Comparison of ENCODE assay signal across 8 cellular contexts in the genomic region with DNA sequence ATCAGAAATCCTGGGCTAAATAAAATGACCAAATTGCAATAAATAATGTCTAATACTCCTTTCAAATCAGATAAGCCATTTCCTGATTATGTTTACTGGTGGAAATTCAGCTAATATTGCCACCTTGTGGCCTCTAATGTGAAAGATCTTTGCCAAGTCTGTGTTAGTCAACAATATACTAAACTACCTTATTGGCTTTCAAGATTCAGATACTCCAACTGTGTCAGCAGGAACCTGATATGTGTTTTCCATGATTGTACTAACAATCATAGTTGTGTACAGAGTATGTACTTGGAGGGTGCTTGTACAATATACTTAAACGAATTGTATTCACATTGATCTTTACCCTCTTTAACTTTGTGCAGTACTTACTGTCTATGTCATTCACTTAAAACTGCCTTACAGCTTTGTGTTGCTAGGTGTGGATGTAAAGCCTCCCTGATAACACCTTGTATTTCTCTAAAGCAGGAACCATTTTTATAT.
DNase-seq lines count a peak whose midpoint lies in the region; ATAC-seq and TF ChIP-seq lines count a peak whose summit lies in the region.

No MANE protein-coding gene starts in this region.

- H3K4me3 ChIP-seq in IMR-90 (ENCODE audit: insufficient read depth, low read depth, low read length) (no peak overlapping the region), OCI-LY3 (ENCODE audit: low read length) (peak overlapping the region; percentile 15; the same call in 1 of the 2 replicates), mesenchymal stem cell (ENCODE audit: insufficient read depth in 1 of 2, low read depth in 1 of 2, low read length in 2 of 2) (no peak overlapping the region), tibial artery (no peak overlapping the region)

- no peak overlapping the region for H2AFZ ChIP-seq in IMR-90 (replicated peaks; ENCODE audit: low read length, poor library complexity)
- H2AFZ ChIP-seq in OCI-LY3 (ENCODE audit: low read depth, low read length) = peak overlapping the region; percentile 97
- H2AFZ ChIP-seq in mesenchymal stem cell (ENCODE audit: low read depth, low read length) = no peak overlapping the region

- peak overlapping the region; percentile 90; the same call in 1 of the 2 replicates for H3K4me2 ChIP-seq in IMR-90 (ENCODE audit: low read depth, low read length)
- peak overlapping the region; percentile 54 for H3K4me2 ChIP-seq in OCI-LY3 (ENCODE audit: low read length)
- no peak overlapping the region for H3K4me2 ChIP-seq in mesenchymal stem cell (ENCODE audit: low read length, poor library complexity, severe bottlenecking)

- H4K8ac ChIP-seq in IMR-90 (ENCODE audit: low read depth in 2 of 2, low read length in 2 of 2) (no peak overlapping the region), mesenchymal stem cell (ENCODE audit: low read length) (no peak overlapping the region)

- H4K91ac ChIP-seq in IMR-90 (ENCODE audit: insufficient read depth, low read depth, low read length) (no peak overlapping the region), mesenchymal stem cell (ENCODE audit: low read length) (no peak overlapping the region)

- H3K4me3 Mint-ChIP-seq in activated CD8-positive, alpha-beta memory T cell treated with anti-CD3 and anti-CD28 coated beads, Interleukin-2, amount 10 ng/mL, durations not matched to agents 7 days and 5 days = no peak overlapping the region

- no peak overlapping the region for H2BK5ac ChIP-seq in IMR-90 (ENCODE audit: low read depth, low read length, poor library complexity, severe bottlenecking)
- no peak overlapping the region for H2BK5ac ChIP-seq in mesenchymal stem cell (ENCODE audit: low read depth, low read length, poor library complexity, severe bottlenecking)

- H2AK9ac ChIP-seq in IMR-90 (replicated peaks; ENCODE audit: low read depth, low read length, poor library complexity) = no peak overlapping the region

- H3K9ac ChIP-seq in IMR-90 (ENCODE audit: low read depth, low read length) (no peak overlapping the region), OCI-LY3 (ENCODE audit: low read length) (peak overlapping the region; percentile 25; the same call in 1 of the 2 replicates), mesenchymal stem cell (ENCODE audit: low read length) (peak overlapping the region; percentile 60)

- H3K27ac Mint-ChIP-seq in activated CD8-positive, alpha-beta memory T cell treated with anti-CD3 and anti-CD28 coated beads, Interleukin-2, amount 10 ng/mL, durations not matched to agents 7 days and 5 days = no peak overlapping the region

- WGBS in IMR-90 (ENCODE audit: extremely low coverage in 2 of 2, insufficient read length in 1 of 2), 2 experiments = no CpG with 5 or more reads among the region's 1 CpG
- WGBS in mesenchymal stem cell = no CpG with 5 or more reads among the region's 1 CpG

- H3K23ac ChIP-seq in IMR-90 (ENCODE audit: low read depth, low read length) (no peak overlapping the region), mesenchymal stem cell (ENCODE audit: low read length in 2 of 2) (no peak overlapping the region)

- H3K79me1 ChIP-seq in IMR-90 (ENCODE audit: low read depth in 1 of 2, low read length in 2 of 2) (no peaks in the 10 kb centered on the region), mesenchymal stem cell (replicated peaks; ENCODE audit: low read length, poor library complexity, severe bottlenecking) (no peaks in the 10 kb centered on the region)

- H3K9me3 ChIP-seq in IMR-90 (ENCODE audit: control insufficient read depth, insufficient read depth, low read length) (no peaks in the 10 kb centered on the region), OCI-LY3 (ENCODE audit: insufficient read depth, low read length) (no peaks in the 10 kb centered on the region), mesenchymal stem cell (ENCODE audit: control insufficient read depth, low read length) (no peaks in the 10 kb centered on the region), tibial artery (no peaks in the 10 kb centered on the region)

- dilution Hi-C loops in IMR-90 (cut with HindIII; ENCODE audit: low sequenced_read_pairs, unreplicated experiment) = no loop called here

- peak; percentile 51 for TF ChIP-seq CTCF in IMR-90 (conservative IDR thresholded peaks at IDR 0.05; ENCODE audit: low read depth, low read length)
- TF ChIP-seq CTCF in OCI-LY3 (IDR thresholded peaks at IDR 0.05; ENCODE audit: low read depth, low read length) = peak; percentile 73
- peak in 1 of 2 experiments; percentile 19 for TF ChIP-seq CTCF in tibial artery (IDR thresholded peaks at IDR 0.05)

- H3K14ac ChIP-seq in IMR-90 (replicated peaks; ENCODE audit: low read depth, low read length) (no peak overlapping the region), mesenchymal stem cell (ENCODE audit: low read length in 2 of 2) (no peak overlapping the region)

- H4K20me1 ChIP-seq in IMR-90 (ENCODE audit: insufficient read depth, low read length) = no peaks in the 10 kb centered on the region
- no peaks in the 10 kb centered on the region for H4K20me1 ChIP-seq in OCI-LY3 (ENCODE audit: insufficient read depth, low read length)

- TF ChIP-seq POLR2A in IMR-90 (IDR thresholded peaks at IDR 0.05; ENCODE audit: low read depth, low read length) = no peak

- peaks cover 3% of the 10 kb centered on the region for H3K27me3 Mint-ChIP-seq in activated CD8-positive, alpha-beta memory T cell treated with anti-CD3 and anti-CD28 coated beads, Interleukin-2, amount 10 ng/mL, durations not matched to agents 7 days and 5 days

- H3K9me1 ChIP-seq in IMR-90 (ENCODE audit: insufficient read depth, low read length) = no peaks in the 10 kb centered on the region

- POLR2A ChIA-PET in IMR-90 (lab: Charles Lee; ENCODE audit: unreplicated experiment) = no interaction called here

- H4K5ac ChIP-seq in IMR-90 (ENCODE audit: low read depth, low read length) = no peak overlapping the region

- TF ChIP-seq RAD21 in IMR-90 (IDR thresholded peaks at IDR 0.05; ENCODE audit: low read length) = peak; percentile 48

- ATAC-seq in activated CD8-positive, alpha-beta memory T cell treated with anti-CD3 and anti-CD28 coated beads, Interleukin-2, amount 10 ng/mL, durations not matched to agents 7 days and 5 days = peak; percentile 61
- ATAC-seq in GM21786 (IDR thresholded peaks at IDR 0.05; ENCODE audit: unreplicated experiment) (peak; percentile 41), IMR-90 (ENCODE audit: low read depth) (peak; percentile 35; the same call in 1 of the 2 replicates)

- H3K4ac ChIP-seq in IMR-90 (ENCODE audit: low read depth, low read length) (no peak overlapping the region), mesenchymal stem cell (ENCODE audit: low read depth in 1 of 2, low read length in 2 of 2) (no peak overlapping the region)

- H2AK5ac ChIP-seq in IMR-90 (ENCODE audit: low read depth, low read length) = no peak overlapping the region
- no peak overlapping the region for H2AK5ac ChIP-seq in mesenchymal stem cell (ENCODE audit: low read length, severe bottlenecking)

- no peak overlapping the region for H2BK12ac ChIP-seq in mesenchymal stem cell (ENCODE audit: low read length in 2 of 2)

- no peaks in the 10 kb centered on the region for H3K36me3 ChIP-seq in IMR-90 (ENCODE audit: control insufficient read depth, insufficient read depth, low read length)
- no peaks in the 10 kb centered on the region for H3K36me3 ChIP-seq in OCI-LY3 (replicated peaks; ENCODE audit: low read depth, low read length)
- no peaks in the 10 kb centered on the region for H3K36me3 ChIP-seq in mesenchymal stem cell (ENCODE audit: control insufficient read depth in 1 of 2, insufficient read depth in 2 of 2, low read depth in 1 of 2, low read length in 2 of 2)
- H3K36me3 ChIP-seq in tibial artery = no peaks in the 10 kb centered on the region

- H3K4me1 Mint-ChIP-seq in activated CD8-positive, alpha-beta memory T cell treated with anti-CD3 and anti-CD28 coated beads, Interleukin-2, amount 10 ng/mL, durations not matched to agents 7 days and 5 days = no peaks in the 10 kb centered on the region

- no peak overlapping the region for H2BK20ac ChIP-seq in IMR-90 (ENCODE audit: low read depth, low read length)

- H3K4me1 ChIP-seq in IMR-90 (ENCODE audit: control insufficient read depth, insufficient read depth, low read length) (no peaks in the 10 kb centered on the region), OCI-LY3 (ENCODE audit: low read length) (peaks cover 9% of the 10 kb centered on the region), mesenchymal stem cell (ENCODE audit: control insufficient read depth, insufficient read depth, low read depth, low read length) (no peaks in the 10 kb centered on the region), tibial artery (peaks cover 0 to 6% (median 0%) of the 10 kb centered on the region in 4 donors)

- intact Hi-C loops in IMR-90 (cut with micrococcal nuclease) (loop anchor here (1.0 to 5.0 kb wide), 4 partner anchors 229 to 1196 kb away; no protein-coding TSS in a partner anchor), tibial artery (cut with DNase I; ENCODE audit: low total_unique reads) (no loop called here)

- H3K36me3 Mint-ChIP-seq in activated CD8-positive, alpha-beta memory T cell treated with anti-CD3 and anti-CD28 coated beads, Interleukin-2, amount 10 ng/mL, durations not matched to agents 7 days and 5 days = no peaks in the 10 kb centered on the region

- no peak overlapping the region for H2BK120ac ChIP-seq in IMR-90 (ENCODE audit: low read depth, low read length)
- H2BK120ac ChIP-seq in mesenchymal stem cell (ENCODE audit: low read depth, low read length) = no peak overlapping the region

- no peak overlapping the region for H3K27ac ChIP-seq in IMR-90 (ENCODE audit: insufficient read depth, low read length)
- no peak overlapping the region; the same call in 1 of the 2 replicates for H3K27ac ChIP-seq in OCI-LY3 (ENCODE audit: low read length)
- no peak overlapping the region for H3K27ac ChIP-seq in mesenchymal stem cell (ENCODE audit: low read length, poor library complexity, severe bottlenecking)
- H3K27ac ChIP-seq in tibial artery = no peak overlapping the region

- H3K18ac ChIP-seq in IMR-90 (ENCODE audit: low read depth, low read length) (no peak overlapping the region), mesenchymal stem cell (ENCODE audit: low read depth in 1 of 2, low read length in 2 of 2) (no peak overlapping the region)

- no peaks in the 10 kb centered on the region for H3K79me2 ChIP-seq in OCI-LY3 (ENCODE audit: low read length)

- in situ Hi-C loops in IMR-90 (cut with MboI; ENCODE audit: low sequenced_read_pairs) = loop anchor here (5.0 kb wide), 1 partner anchor 419 kb away; no protein-coding TSS in a partner anchor

- no TSS peak for BruUV-seq in IMR-90 (replicated peaks; lab: Mats Ljungman, UMichigan)

- peaks cover 5% of the 10 kb centered on the region for H3K27me3 ChIP-seq in IMR-90 (ENCODE audit: control insufficient read depth, insufficient read depth, low read length)
- no peaks in the 10 kb centered on the region for H3K27me3 ChIP-seq in OCI-LY3 (ENCODE audit: low read depth, low read length)
- no peaks in the 10 kb centered on the region for H3K27me3 ChIP-seq in mesenchymal stem cell (ENCODE audit: control insufficient read depth in 1 of 2, insufficient read depth in 1 of 2, low read length in 2 of 2)
- no peaks in the 10 kb centered on the region for H3K27me3 ChIP-seq in tibial artery

- H3K9me3 Mint-ChIP-seq in activated CD8-positive, alpha-beta memory T cell treated with anti-CD3 and anti-CD28 coated beads, Interleukin-2, amount 10 ng/mL, durations not matched to agents 7 days and 5 days (ENCODE audit: low read depth) = no peaks in the 10 kb centered on the region

- CTCF ChIA-PET in activated CD8-positive, alpha-beta memory T cell treated with anti-CD3 and anti-CD28 coated beads, Interleukin-2, amount 10 ng/mL, durations not matched to agents 7 days and 5 days (lab: Charles Lee) = interaction anchor here (0.7 to 2.1 kb wide), 10 partner anchors 11 to 497 kb away, joined by 3 to 9 read pairs (median 3); partner anchors contain the start of gene TXNDC9
- CTCF ChIA-PET in IMR-90 (lab: Yijun Ruan, JAX) = interaction anchor here (1.0 to 2.9 kb wide), 5 partner anchors 11 to 421 kb away, joined by 3 to 20 read pairs (median 4); no protein-coding TSS in a partner anchor

- H3K56ac ChIP-seq in IMR-90 (ENCODE audit: extremely low read depth, insufficient read depth, low read length) = no peak overlapping the region

- H2BK15ac ChIP-seq in IMR-90 (ENCODE audit: low read depth, low read length) (no peak overlapping the region), mesenchymal stem cell (ENCODE audit: low read depth, poor library complexity, severe bottlenecking) (no peak overlapping the region)

- peak; percentile 44 for DNase-seq in activated CD8-positive, alpha-beta memory T cell treated with anti-CD3 and anti-CD28 coated beads, Interleukin-2, amount 10 ng/mL, durations not matched to agents 7 days and 5 days
- no peak for DNase-seq in activated CD8-positive, alpha-beta memory T cell treated with anti-CD3 and anti-CD28 coated beads for 24 hours
- DNase-seq in IMR-90 (peak; percentile 38), dermis microvascular lymphatic vessel endothelial cell (ENCODE audit: low read depth in 2 of 2) (peak; percentile 25 to 72), mesenchymal stem cell (peak; percentile 61), tibial artery (no peak)

Comparison
In these comparisons a context has a peak if more than half of its experiments do, and no peak if none do; other contexts are left out.
1. DNase-seq: peak in activated CD8-positive, alpha-beta memory T cell treated with anti-CD3 and anti-CD28 coated beads, Interleukin-2, amount 10 ng/mL, durations not matched to agents 7 days and 5 days (single experiment), IMR-90 (single experiment), dermis microvascular lymphatic vessel endothelial cell (2 of 2) and mesenchymal stem cell (single experiment); none in activated CD8-positive, alpha-beta memory T cell treated with anti-CD3 and anti-CD28 coated beads for 24 hours (single experiment) and tibial artery (0 of 2).
2. Peak in every context shown above with its lines, with median percentiles within 50 percentile points of each other: ATAC-seq.